ENCODE assay signal across 1 cellular context in genomic region chr1:12551584-12551983, GRCh38.
TF ChIP-seq lines count a peak whose summit lies in the region.

No MANE protein-coding gene starts in this region.

TF ChIP-seq in SK-N-SH, 30 proteins besides CTCF, POLR2A, EP300 and RAD21 (continued from another document):
- TF ChIP-seq NFIC (IDR thresholded peaks at IDR 0.05; ENCODE audit: borderline replicate concordance): no peak
- TF ChIP-seq SIN3A (IDR thresholded peaks at IDR 0.05; ENCODE audit: borderline replicate concordance, low read depth, low read length): no peak
- TF ChIP-seq TAF1 (IDR thresholded peaks at IDR 0.05; ENCODE audit: borderline replicate concordance, low read depth, low read length): no peak
- no peak for TF ChIP-seq REST (IDR thresholded peaks at IDR 0.05; ENCODE audit: low read depth, low read length)
- TF ChIP-seq USF1 (IDR thresholded peaks at IDR 0.05; ENCODE audit: borderline replicate concordance, low read depth): no peak
- TF ChIP-seq ZBTB33 (IDR thresholded peaks at IDR 0.05; ENCODE audit: borderline replicate concordance, low read depth): no peak
- TF ChIP-seq RFX5 (IDR thresholded peaks at IDR 0.05; ENCODE audit: low read length): no peak
- TF ChIP-seq SMC3 (IDR thresholded peaks at IDR 0.05; ENCODE audit: low read depth, low read length): no peak
- no peak for TF ChIP-seq MAX (IDR thresholded peaks at IDR 0.05; ENCODE audit: low read depth)
- TF ChIP-seq POLR2AphosphoS5 (IDR thresholded peaks at IDR 0.05; ENCODE audit: low read depth, low read length): no peak
- no peak for TF ChIP-seq FOXJ3 (CRISPR knock-in tag; IDR thresholded peaks at IDR 0.05)
- no peak for TF ChIP-seq EZH2phosphoT487 (IDR thresholded peaks at IDR 0.05; ENCODE audit: borderline replicate concordance, low read depth)
- TF ChIP-seq PBX3 (IDR thresholded peaks at IDR 0.05): no peak
